In the genomic region with DNA sequence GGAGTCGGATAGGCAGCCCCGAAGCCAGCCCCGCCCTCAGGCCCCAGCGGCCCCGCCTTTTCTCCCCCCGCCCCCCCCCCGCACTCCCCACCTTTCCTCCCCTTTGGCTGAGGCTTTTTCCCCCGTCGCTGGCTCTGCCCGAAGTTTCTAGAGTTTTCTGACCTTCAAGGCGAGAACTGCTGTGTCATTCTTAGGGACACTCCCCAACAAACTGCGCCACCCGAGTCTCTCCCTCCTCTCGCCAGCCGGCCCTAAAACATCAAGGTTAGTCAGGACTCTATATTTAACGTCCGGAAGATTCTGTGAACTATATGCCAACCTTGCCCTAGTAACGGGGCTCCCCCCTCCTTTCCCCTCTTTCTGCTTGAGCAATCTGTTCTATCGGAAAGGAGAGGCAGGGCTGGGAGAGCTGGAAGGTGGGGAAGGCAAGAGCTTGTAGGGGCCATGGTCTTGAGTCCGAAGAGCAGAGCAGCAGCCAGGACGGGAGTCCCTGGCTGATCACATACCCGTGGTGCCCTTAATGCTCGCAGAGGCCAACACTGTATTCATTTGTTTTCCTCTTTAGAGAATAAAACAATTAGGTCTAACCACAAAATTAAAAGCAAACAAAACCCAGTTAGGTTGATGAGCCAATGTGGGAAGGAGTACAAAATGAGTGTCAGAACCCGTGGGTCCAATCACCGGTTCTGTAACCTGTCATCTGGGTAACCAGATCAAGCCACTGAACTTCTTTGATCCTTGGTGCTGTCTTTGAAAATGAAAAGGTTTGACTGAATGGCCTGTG, we compare ENCODE assay signal across 1 cellular context.
TF ChIP-seq lines count a peak whose summit lies in the region.

No MANE protein-coding gene starts in this region.

TF ChIP-seq in K562, 482 proteins besides CTCF, POLR2A, EP300 and RAD21 (continued from another document and continues in another):
- TF ChIP-seq, protein P1, sequence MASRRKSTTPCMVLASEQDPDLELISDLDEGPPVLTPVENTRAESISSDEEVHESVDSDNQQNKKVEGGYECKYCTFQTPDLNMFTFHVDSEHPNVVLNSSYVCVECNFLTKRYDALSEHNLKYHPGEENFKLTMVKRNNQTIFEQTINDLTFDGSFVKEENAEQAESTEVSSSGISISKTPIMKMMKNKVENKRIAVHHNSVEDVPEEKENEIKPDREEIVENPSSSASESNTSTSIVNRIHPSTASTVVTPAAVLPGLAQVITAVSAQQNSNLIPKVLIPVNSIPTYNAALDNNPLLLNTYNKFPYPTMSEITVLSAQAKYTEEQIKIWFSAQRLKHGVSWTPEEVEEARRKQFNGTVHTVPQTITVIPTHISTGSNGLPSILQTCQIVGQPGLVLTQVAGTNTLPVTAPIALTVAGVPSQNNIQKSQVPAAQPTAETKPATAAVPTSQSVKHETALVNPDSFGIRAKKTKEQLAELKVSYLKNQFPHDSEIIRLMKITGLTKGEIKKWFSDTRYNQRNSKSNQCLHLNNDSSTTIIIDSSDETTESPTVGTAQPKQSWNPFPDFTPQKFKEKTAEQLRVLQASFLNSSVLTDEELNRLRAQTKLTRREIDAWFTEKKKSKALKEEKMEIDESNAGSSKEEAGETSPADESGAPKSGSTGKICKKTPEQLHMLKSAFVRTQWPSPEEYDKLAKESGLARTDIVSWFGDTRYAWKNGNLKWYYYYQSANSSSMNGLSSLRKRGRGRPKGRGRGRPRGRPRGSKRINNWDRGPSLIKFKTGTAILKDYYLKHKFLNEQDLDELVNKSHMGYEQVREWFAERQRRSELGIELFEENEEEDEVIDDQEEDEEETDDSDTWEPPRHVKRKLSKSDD (conservative IDR thresholded peaks at IDR 0.05; ENCODE audit: low read length) = no peak
- TF ChIP-seq RHOXF2B (CRISPR knock-in tag; conservative IDR thresholded peaks at IDR 0.05) (peak; percentile 72), ZKSCAN8 (CRISPR knock-in tag; IDR thresholded peaks at IDR 0.05) (peak; percentile 90), SMAD1 (IDR thresholded peaks at IDR 0.05; ENCODE audit: low read depth, low read length, partially characterized antibody) (peak; percentile 89), MED1 (CRISPR knock-in tag; IDR thresholded peaks at IDR 0.05; ENCODE audit: borderline replicate concordance) (no peak), ZNF583 (CRISPR knock-in tag; IDR thresholded peaks at IDR 0.05) (peak; percentile 68; the same call in 1 of the 2 replicates), MAFF (IDR thresholded peaks at IDR 0.05; ENCODE audit: low read length) (peak; percentile 99), ZNF57 (CRISPR knock-in tag; IDR thresholded peaks at IDR 0.05) (no peak), YY1 (IDR thresholded peaks at IDR 0.05; ENCODE audit: borderline replicate concordance in 1 of 3, control insufficient read depth in 1 of 3, extremely low read depth in 1 of 3, insufficient read depth in 3 of 3, insufficient read length in 1 of 3, insufficient replicate concordance in 2 of 3, low read depth in 1 of 3, low read length in 2 of 3) (peak in 1 of 3 experiments; percentile 47), MIER1 (IDR thresholded peaks at IDR 0.05; ENCODE audit: low read depth) (no peak), ZNF75A (CRISPR knock-in tag; IDR thresholded peaks at IDR 0.05) (peak; percentile 53; the same call in 1 of the 2 replicates), TBL1XR1 (IDR thresholded peaks at IDR 0.05; ENCODE audit: low read length in 2 of 2) (peak in 1 of 2 experiments; percentile 62; a peak in 1 of 4 replicates), ZNF263 (CRISPR knock-in tag; IDR thresholded peaks at IDR 0.05; ENCODE audit: borderline replicate concordance) (peak; percentile 21; the same call in 1 of the 2 replicates), RBM34 (IDR thresholded peaks at IDR 0.05; ENCODE audit: borderline replicate concordance, insufficient read depth, low read length) (no peak), SP1 (CRISPR knock-in tag; IDR thresholded peaks at IDR 0.05) (peak; percentile 47), ZFP36 (IDR thresholded peaks at IDR 0.05; ENCODE audit: low read depth, low read length, partially characterized antibody) (peak; percentile 32), TCF3 (CRISPR knock-in tag; IDR thresholded peaks at IDR 0.05) (no peak; the same call in 1 of the 2 replicates), SMARCC2 (IDR thresholded peaks at IDR 0.05; ENCODE audit: low read depth) (peak; percentile 87), RBFOX2 (IDR thresholded peaks at IDR 0.05; ENCODE audit: low read depth, low read length) (no peak), ZNF239 (CRISPR knock-in tag; IDR thresholded peaks at IDR 0.05) (peak; percentile 63), HSF4 (CRISPR knock-in tag; IDR thresholded peaks at IDR 0.05; ENCODE audit: borderline replicate concordance) (peak; percentile 55; the same call in 1 of the 2 replicates), CAMTA2 (CRISPR knock-in tag; conservative IDR thresholded peaks at IDR 0.05) (peak; percentile 77; the same call in 1 of the 2 replicates), HEY1 (CRISPR knock-in tag; IDR thresholded peaks at IDR 0.05; ENCODE audit: borderline replicate concordance) (0 out of 2 replicates have a peak, but pooled peaks have one; percentile 10)
- TF ChIP-seq, protein P2, sequence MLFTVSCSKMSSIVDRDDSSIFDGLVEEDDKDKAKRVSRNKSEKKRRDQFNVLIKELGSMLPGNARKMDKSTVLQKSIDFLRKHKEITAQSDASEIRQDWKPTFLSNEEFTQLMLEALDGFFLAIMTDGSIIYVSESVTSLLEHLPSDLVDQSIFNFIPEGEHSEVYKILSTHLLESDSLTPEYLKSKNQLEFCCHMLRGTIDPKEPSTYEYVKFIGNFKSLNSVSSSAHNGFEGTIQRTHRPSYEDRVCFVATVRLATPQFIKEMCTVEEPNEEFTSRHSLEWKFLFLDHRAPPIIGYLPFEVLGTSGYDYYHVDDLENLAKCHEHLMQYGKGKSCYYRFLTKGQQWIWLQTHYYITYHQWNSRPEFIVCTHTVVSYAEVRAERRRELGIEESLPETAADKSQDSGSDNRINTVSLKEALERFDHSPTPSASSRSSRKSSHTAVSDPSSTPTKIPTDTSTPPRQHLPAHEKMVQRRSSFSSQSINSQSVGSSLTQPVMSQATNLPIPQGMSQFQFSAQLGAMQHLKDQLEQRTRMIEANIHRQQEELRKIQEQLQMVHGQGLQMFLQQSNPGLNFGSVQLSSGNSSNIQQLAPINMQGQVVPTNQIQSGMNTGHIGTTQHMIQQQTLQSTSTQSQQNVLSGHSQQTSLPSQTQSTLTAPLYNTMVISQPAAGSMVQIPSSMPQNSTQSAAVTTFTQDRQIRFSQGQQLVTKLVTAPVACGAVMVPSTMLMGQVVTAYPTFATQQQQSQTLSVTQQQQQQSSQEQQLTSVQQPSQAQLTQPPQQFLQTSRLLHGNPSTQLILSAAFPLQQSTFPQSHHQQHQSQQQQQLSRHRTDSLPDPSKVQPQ (CRISPR knock-in tag; IDR thresholded peaks at IDR 0.05; ENCODE audit: borderline replicate concordance) = 0 out of 2 replicates have a peak, but pooled peaks have one; percentile 12
- TF ChIP-seq, protein P3, sequence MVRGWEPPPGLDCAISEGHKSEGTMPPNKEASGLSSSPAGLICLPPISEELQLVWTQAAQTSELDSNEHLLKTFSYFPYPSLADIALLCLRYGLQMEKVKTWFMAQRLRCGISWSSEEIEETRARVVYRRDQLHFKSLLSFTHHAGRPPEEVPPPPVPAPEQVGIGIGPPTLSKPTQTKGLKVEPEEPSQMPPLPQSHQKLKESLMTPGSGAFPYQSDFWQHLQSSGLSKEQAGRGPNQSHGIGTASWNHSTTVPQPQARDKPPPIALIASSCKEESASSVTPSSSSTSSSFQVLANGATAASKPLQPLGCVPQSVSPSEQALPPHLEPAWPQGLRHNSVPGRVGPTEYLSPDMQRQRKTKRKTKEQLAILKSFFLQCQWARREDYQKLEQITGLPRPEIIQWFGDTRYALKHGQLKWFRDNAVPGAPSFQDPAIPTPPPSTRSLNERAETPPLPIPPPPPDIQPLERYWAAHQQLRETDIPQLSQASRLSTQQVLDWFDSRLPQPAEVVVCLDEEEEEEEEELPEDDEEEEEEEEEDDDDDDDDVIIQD (CRISPR knock-in tag; IDR thresholded peaks at IDR 0.05) = peak; percentile 70; the same call in 1 of the 2 replicates
- TF ChIP-seq, protein P4, sequence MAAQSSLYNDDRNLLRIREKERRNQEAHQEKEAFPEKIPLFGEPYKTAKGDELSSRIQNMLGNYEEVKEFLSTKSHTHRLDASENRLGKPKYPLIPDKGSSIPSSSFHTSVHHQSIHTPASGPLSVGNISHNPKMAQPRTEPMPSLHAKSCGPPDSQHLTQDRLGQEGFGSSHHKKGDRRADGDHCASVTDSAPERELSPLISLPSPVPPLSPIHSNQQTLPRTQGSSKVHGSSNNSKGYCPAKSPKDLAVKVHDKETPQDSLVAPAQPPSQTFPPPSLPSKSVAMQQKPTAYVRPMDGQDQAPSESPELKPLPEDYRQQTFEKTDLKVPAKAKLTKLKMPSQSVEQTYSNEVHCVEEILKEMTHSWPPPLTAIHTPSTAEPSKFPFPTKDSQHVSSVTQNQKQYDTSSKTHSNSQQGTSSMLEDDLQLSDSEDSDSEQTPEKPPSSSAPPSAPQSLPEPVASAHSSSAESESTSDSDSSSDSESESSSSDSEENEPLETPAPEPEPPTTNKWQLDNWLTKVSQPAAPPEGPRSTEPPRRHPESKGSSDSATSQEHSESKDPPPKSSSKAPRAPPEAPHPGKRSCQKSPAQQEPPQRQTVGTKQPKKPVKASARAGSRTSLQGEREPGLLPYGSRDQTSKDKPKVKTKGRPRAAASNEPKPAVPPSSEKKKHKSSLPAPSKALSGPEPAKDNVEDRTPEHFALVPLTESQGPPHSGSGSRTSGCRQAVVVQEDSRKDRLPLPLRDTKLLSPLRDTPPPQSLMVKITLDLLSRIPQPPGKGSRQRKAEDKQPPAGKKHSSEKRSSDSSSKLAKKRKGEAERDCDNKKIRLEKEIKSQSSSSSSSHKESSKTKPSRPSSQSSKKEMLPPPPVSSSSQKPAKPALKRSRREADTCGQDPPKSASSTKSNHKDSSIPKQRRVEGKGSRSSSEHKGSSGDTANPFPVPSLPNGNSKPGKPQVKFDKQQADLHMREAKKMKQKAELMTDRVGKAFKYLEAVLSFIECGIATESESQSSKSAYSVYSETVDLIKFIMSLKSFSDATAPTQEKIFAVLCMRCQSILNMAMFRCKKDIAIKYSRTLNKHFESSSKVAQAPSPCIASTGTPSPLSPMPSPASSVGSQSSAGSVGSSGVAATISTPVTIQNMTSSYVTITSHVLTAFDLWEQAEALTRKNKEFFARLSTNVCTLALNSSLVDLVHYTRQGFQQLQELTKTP (IDR thresholded peaks at IDR 0.05; ENCODE audit: low read depth in 1 of 2, partially characterized antibody in 2 of 2) = peak; percentile 86 to 97
- TF ChIP-seq, protein P5, sequence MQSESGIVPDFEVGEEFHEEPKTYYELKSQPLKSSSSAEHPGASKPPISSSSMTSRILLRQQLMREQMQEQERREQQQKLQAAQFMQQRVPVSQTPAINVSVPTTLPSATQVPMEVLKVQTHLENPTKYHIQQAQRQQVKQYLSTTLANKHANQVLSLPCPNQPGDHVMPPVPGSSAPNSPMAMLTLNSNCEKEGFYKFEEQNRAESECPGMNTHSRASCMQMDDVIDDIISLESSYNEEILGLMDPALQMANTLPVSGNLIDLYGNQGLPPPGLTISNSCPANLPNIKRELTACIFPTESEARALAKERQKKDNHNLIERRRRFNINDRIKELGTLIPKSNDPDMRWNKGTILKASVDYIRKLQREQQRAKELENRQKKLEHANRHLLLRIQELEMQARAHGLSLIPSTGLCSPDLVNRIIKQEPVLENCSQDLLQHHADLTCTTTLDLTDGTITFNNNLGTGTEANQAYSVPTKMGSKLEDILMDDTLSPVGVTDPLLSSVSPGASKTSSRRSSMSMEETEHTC (IDR thresholded peaks at IDR 0.05) = no peak
- TF ChIP-seq, protein P6, sequence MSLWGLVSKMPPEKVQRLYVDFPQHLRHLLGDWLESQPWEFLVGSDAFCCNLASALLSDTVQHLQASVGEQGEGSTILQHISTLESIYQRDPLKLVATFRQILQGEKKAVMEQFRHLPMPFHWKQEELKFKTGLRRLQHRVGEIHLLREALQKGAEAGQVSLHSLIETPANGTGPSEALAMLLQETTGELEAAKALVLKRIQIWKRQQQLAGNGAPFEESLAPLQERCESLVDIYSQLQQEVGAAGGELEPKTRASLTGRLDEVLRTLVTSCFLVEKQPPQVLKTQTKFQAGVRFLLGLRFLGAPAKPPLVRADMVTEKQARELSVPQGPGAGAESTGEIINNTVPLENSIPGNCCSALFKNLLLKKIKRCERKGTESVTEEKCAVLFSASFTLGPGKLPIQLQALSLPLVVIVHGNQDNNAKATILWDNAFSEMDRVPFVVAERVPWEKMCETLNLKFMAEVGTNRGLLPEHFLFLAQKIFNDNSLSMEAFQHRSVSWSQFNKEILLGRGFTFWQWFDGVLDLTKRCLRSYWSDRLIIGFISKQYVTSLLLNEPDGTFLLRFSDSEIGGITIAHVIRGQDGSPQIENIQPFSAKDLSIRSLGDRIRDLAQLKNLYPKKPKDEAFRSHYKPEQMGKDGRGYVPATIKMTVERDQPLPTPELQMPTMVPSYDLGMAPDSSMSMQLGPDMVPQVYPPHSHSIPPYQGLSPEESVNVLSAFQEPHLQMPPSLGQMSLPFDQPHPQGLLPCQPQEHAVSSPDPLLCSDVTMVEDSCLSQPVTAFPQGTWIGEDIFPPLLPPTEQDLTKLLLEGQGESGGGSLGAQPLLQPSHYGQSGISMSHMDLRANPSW (CRISPR knock-in tag; IDR thresholded peaks at IDR 0.05) = peak; percentile 99
- TF ChIP-seq, protein P7, sequence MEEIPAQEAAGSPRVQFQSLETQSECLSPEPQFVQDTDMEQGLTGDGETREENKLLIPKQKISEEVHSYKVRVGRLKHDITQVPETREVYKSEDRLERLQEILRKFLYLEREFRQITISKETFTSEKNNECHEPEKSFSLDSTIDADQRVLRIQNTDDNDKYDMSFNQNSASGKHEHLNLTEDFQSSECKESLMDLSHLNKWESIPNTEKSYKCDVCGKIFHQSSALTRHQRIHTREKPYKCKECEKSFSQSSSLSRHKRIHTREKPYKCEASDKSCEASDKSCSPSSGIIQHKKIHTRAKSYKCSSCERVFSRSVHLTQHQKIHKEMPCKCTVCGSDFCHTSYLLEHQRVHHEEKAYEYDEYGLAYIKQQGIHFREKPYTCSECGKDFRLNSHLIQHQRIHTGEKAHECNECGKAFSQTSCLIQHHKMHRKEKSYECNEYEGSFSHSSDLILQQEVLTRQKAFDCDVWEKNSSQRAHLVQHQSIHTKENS (CRISPR knock-in tag; IDR thresholded peaks at IDR 0.05) = 0 out of 2 replicates have a peak, but pooled peaks have one; percentile 25
- TF ChIP-seq, protein P8, sequence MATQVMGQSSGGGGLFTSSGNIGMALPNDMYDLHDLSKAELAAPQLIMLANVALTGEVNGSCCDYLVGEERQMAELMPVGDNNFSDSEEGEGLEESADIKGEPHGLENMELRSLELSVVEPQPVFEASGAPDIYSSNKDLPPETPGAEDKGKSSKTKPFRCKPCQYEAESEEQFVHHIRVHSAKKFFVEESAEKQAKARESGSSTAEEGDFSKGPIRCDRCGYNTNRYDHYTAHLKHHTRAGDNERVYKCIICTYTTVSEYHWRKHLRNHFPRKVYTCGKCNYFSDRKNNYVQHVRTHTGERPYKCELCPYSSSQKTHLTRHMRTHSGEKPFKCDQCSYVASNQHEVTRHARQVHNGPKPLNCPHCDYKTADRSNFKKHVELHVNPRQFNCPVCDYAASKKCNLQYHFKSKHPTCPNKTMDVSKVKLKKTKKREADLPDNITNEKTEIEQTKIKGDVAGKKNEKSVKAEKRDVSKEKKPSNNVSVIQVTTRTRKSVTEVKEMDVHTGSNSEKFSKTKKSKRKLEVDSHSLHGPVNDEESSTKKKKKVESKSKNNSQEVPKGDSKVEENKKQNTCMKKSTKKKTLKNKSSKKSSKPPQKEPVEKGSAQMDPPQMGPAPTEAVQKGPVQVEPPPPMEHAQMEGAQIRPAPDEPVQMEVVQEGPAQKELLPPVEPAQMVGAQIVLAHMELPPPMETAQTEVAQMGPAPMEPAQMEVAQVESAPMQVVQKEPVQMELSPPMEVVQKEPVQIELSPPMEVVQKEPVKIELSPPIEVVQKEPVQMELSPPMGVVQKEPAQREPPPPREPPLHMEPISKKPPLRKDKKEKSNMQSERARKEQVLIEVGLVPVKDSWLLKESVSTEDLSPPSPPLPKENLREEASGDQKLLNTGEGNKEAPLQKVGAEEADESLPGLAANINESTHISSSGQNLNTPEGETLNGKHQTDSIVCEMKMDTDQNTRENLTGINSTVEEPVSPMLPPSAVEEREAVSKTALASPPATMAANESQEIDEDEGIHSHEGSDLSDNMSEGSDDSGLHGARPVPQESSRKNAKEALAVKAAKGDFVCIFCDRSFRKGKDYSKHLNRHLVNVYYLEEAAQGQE (CRISPR knock-in tag; IDR thresholded peaks at IDR 0.05; ENCODE audit: low read depth) = peak; percentile 62; the same call in 1 of the 2 replicates
